Comparison of ENCODE assay signal across 8 cellular contexts in genomic region chr14:21475767-21476525, GRCh38. TPM values are rescaled to one million over a fixed set of nuclear protein-coding genes. Genes with fewer than 3 reads are reported as not detected.
DNase-seq lines count a peak whose midpoint lies in the region; ATAC-seq lines count a peak whose summit lies in the region.

No MANE protein-coding gene starts in this region.

- peaks cover 6 to 21% (median 9%) of the 10 kb centered on the region in 5 donors for H3K36me3 ChIP-seq in subcutaneous abdominal adipose tissue (ENCODE audit: control insufficient read depth in 5 of 5, insufficient read depth in 5 of 5, low read length in 5 of 5)

- H3K4me3 ChIP-seq in iPS-18c (ENCODE audit: insufficient read depth, low read depth, low read length), result peak overlapping the region; percentile 74
- peak overlapping the region; percentile 84 to 100 (median 99) for H3K4me3 ChIP-seq in subcutaneous abdominal adipose tissue (ENCODE audit: low read depth in 1 of 5, low read length in 5 of 5)

- H3K9ac ChIP-seq in subcutaneous abdominal adipose tissue (ENCODE audit: low read length in 5 of 5), result peak overlapping the region; percentile 57 to 84 (median 76)

- peak overlapping the region; percentile 98 for H3K4me3 Mint-ChIP-seq in activated CD8-positive, alpha-beta T cell treated with anti-CD3 and anti-CD28 coated beads, Interleukin-2, amount 10 ng/mL, durations not matched to agents 7 days and 5 days

- H3K9me3 ChIP-seq in iPS-18c (ENCODE audit: control insufficient read depth, insufficient read depth, low read length) (no peaks in the 10 kb centered on the region), subcutaneous abdominal adipose tissue (ENCODE audit: control insufficient read depth in 5 of 5, low read length in 5 of 5) (no peaks in the 10 kb centered on the region)

- H3K27ac Mint-ChIP-seq in activated CD8-positive, alpha-beta T cell treated with anti-CD3 and anti-CD28 coated beads, Interleukin-2, amount 10 ng/mL, durations not matched to agents 7 days and 5 days, result peak overlapping the region; percentile 99

- H3K27me3 Mint-ChIP-seq in activated CD8-positive, alpha-beta T cell treated with anti-CD3 and anti-CD28 coated beads, Interleukin-2, amount 10 ng/mL, durations not matched to agents 7 days and 5 days (ENCODE audit: low read depth), result no peaks in the 10 kb centered on the region

- H3K27ac ChIP-seq in subcutaneous abdominal adipose tissue (ENCODE audit: low read depth, low read length), result peak overlapping the region; percentile 89

- H3K27me3 ChIP-seq in subcutaneous abdominal adipose tissue (ENCODE audit: control insufficient read depth in 5 of 5, insufficient read depth in 4 of 5, low read length in 5 of 5), result no peaks in the 10 kb centered on the region

- H3K4me1 Mint-ChIP-seq in activated CD8-positive, alpha-beta T cell treated with anti-CD3 and anti-CD28 coated beads, Interleukin-2, amount 10 ng/mL, durations not matched to agents 7 days and 5 days (ENCODE audit: low read depth), result peaks cover 31% of the 10 kb centered on the region

- DNase-seq in NCI-H510A (lab: John Stamatoyannopoulos, UW) (peak; percentile 7), NCI-H510A treated with DMSO at 0.1 percent for 48 hours (lab: John Stamatoyannopoulos, UW) (no peak), NCI-H187 treated with DMSO at 0.1 percent for 48 hours (lab: John Stamatoyannopoulos, UW) (no peak)
- DNase-seq in activated CD8-positive, alpha-beta T cell treated with anti-CD3 and anti-CD28 coated beads, Interleukin-2, amount 10 ng/mL, durations not matched to agents 7 days and 5 days, result no peak

- peaks cover 0 to 24% (median 19%) of the 10 kb centered on the region in 5 donors for H3K4me1 ChIP-seq in subcutaneous abdominal adipose tissue (ENCODE audit: control insufficient read depth in 5 of 5, insufficient read depth in 5 of 5, low read length in 5 of 5)

- CTCF ChIA-PET in activated CD8-positive, alpha-beta T cell treated with anti-CD3 and anti-CD28 coated beads, Interleukin-2, amount 10 ng/mL, durations not matched to agents 7 days and 5 days (lab: Charles Lee), result interaction anchor here (0.6 to 4.7 kb wide), 10 partner anchors 10 to 93 kb away, joined by 3 to 57 read pairs (median 10); partner anchors contain the start of genes CHD8 and METTL3

- ATAC-seq in activated CD8-positive, alpha-beta T cell treated with anti-CD3 and anti-CD28 coated beads, Interleukin-2, amount 10 ng/mL, durations not matched to agents 7 days and 5 days, result no peak
- no peak for ATAC-seq in GM18873 (IDR thresholded peaks at IDR 0.05; ENCODE audit: low FRiP score, unreplicated experiment)
- ATAC-seq in GM18907 (IDR thresholded peaks at IDR 0.05; ENCODE audit: unreplicated experiment), result no peak

- POLR2A ChIA-PET in activated CD8-positive, alpha-beta T cell treated with anti-CD3 and anti-CD28 coated beads, Interleukin-2, amount 10 ng/mL, durations not matched to agents 7 days and 5 days (lab: Charles Lee), result interaction anchor here (0.6 to 2.5 kb wide), 6 partner anchors 19 to 1845 kb away, joined by 3 to 20 read pairs (median 4); partner anchors contain the start of genes CHD8 and METTL3

- no peaks in the 10 kb centered on the region for H3K9me3 Mint-ChIP-seq in activated CD8-positive, alpha-beta T cell treated with anti-CD3 and anti-CD28 coated beads, Interleukin-2, amount 10 ng/mL, durations not matched to agents 7 days and 5 days (ENCODE audit: insufficient read depth)

- H3K36me3 Mint-ChIP-seq in activated CD8-positive, alpha-beta T cell treated with anti-CD3 and anti-CD28 coated beads, Interleukin-2, amount 10 ng/mL, durations not matched to agents 7 days and 5 days (ENCODE audit: low read depth), result peaks cover 19% of the 10 kb centered on the region

RNA-seq across cellular contexts. Expression of gene RAB2B, which starts 0.8 kb away (rescaled TPM):
- total RNA-seq in activated CD8-positive, alpha-beta T cell treated with anti-CD3 and anti-CD28 coated beads, Interleukin-2, amount 10 ng/mL, durations not matched to agents 7 days and 5 days, result 10 to 100 TPM; 20.7 to 22.1 TPM

RNA-seq across cellular contexts. Expression of gene TOX4, which starts 1.0 kb away (rescaled TPM):
- total RNA-seq in activated CD8-positive, alpha-beta T cell treated with anti-CD3 and anti-CD28 coated beads, Interleukin-2, amount 10 ng/mL, durations not matched to agents 7 days and 5 days, result 10 to 100 TPM; 66.2 to 71.1 TPM

RNA-seq across cellular contexts. Expression of gene CHD8, which starts 20.0 kb away (rescaled TPM):
- 100 to 1,000 TPM; 116 to 119 TPM for total RNA-seq in activated CD8-positive, alpha-beta T cell treated with anti-CD3 and anti-CD28 coated beads, Interleukin-2, amount 10 ng/mL, durations not matched to agents 7 days and 5 days

RNA-seq across cellular contexts. Expression of gene METTL3, which starts 35.2 kb away (rescaled TPM):
- total RNA-seq in activated CD8-positive, alpha-beta T cell treated with anti-CD3 and anti-CD28 coated beads, Interleukin-2, amount 10 ng/mL, durations not matched to agents 7 days and 5 days, result 10 to 100 TPM; 68.3 to 70.8 TPM

RNA-seq across cellular contexts. Expression of gene SALL2, which starts 50.2 kb away (rescaled TPM):
- 1 to 10 TPM; 1.9 to 2.0 TPM for total RNA-seq in activated CD8-positive, alpha-beta T cell treated with anti-CD3 and anti-CD28 coated beads, Interleukin-2, amount 10 ng/mL, durations not matched to agents 7 days and 5 days
